ENCODE assay signal across 8 cellular contexts in genomic region chr3:99532246-99532645, GRCh38.
DNase-seq lines count a peak whose midpoint lies in the region; ATAC-seq, FAIRE-seq and TF ChIP-seq lines count a peak whose summit lies in the region.

No MANE protein-coding gene starts in this region.

- H4K8ac ChIP-seq in H1 (ENCODE audit: extremely low read depth, insufficient read depth, low read length): no peak overlapping the region

- DNase-seq in activated naive CD4-positive, alpha-beta T cell treated with anti-CD3 and anti-CD28 coated beads for 36 hours: peak; percentile 27
- DNase-seq in activated naive CD4-positive, alpha-beta T cell treated with anti-CD3 and anti-CD28 coated beads, Interleukin-2, amount 50 U/mL, for 16 hours: no peak
- peak; percentile 26 for DNase-seq in NOMO-1 treated with DMSO at 0.1 percent for 48 hours (lab: John Stamatoyannopoulos, UW; ENCODE audit: unreplicated experiment)
- DNase-seq in H1 (ENCODE audit: low read depth in 1 of 2, low spot score in 2 of 2): peak; percentile 73
- DNase-seq in midbrain (lab: John Stamatoyannopoulos, UW): peak; percentile 41
- no peak for DNase-seq in GDM1 (lab: John Stamatoyannopoulos, UW)

- H2BK120ac ChIP-seq in H1 (replicated peaks; ENCODE audit: low read depth, low read length): no peak overlapping the region

- no peak overlapping the region for H3K4me2 ChIP-seq in H1 (ENCODE audit: insufficient read depth in 1 of 2, low read depth in 2 of 2, low read length in 2 of 2)

- intact Hi-C loops in activated naive CD4-positive, alpha-beta T cell treated with anti-CD3 and anti-CD28 coated beads for 36 hours (cut with micrococcal nuclease): loop anchor here (1.0 to 5.0 kb wide), 3 partner anchors 33 to 715 kb away; no protein-coding TSS in a partner anchor

- H3K56ac ChIP-seq in H1 (replicated peaks; ENCODE audit: insufficient read length, low read depth, low read length): no peak overlapping the region

- H3K27me3 Mint-ChIP-seq in activated naive CD4-positive, alpha-beta T cell treated with anti-CD3 and anti-CD28 coated beads for 36 hours (ENCODE audit: low read depth): peaks cover 3% of the 10 kb centered on the region

- H3K36me3 ChIP-seq in H1 (ENCODE audit: control insufficient read depth in 2 of 4, insufficient read depth in 4 of 4, low read length in 3 of 4): no peaks in the 10 kb centered on the region

- no peak overlapping the region for H2AK5ac ChIP-seq in H1 (ENCODE audit: low read depth, low read length)

- H3K27ac Mint-ChIP-seq in activated naive CD4-positive, alpha-beta T cell treated with anti-CD3 and anti-CD28 coated beads for 36 hours: no peak overlapping the region

- H3K36me3 Mint-ChIP-seq in activated naive CD4-positive, alpha-beta T cell treated with anti-CD3 and anti-CD28 coated beads for 36 hours (ENCODE audit: low read depth): no peaks in the 10 kb centered on the region

- 44% methylated on average over 2 of the region's 2 CpGs; no CpG with 5 or more reads in 1 of the 2 experiments for WGBS in H1 (ENCODE audit: extremely low coverage in 1 of 2, insufficient coverage in 1 of 2, insufficient read length in 1 of 2, insufficient replicate concordance in 2 of 2, low coverage in 1 of 2, low lambda C conversion rate in 2 of 2, missing lambda C conversion rate in 1 of 2), 2 experiments

- TF ChIP-seq CTCF in H1 (IDR thresholded peaks at IDR 0.05; ENCODE audit: control extremely low read depth in 1 of 3, insufficient read depth in 1 of 3, low read depth in 1 of 3, low read length in 3 of 3): peak; percentile 68 to 89 (median 85)

- H3K23me2 ChIP-seq in H1 (ENCODE audit: low read depth, low read length): no peaks in the 10 kb centered on the region

- no peaks in the 10 kb centered on the region for H3K9me3 ChIP-seq in H1 (ENCODE audit: insufficient read depth in 2 of 2, low read depth in 1 of 2, low read length in 1 of 2)

- no peaks in the 10 kb centered on the region for H3K79me1 ChIP-seq in H1 (ENCODE audit: low read depth, low read length)

- no peak overlapping the region for H3K18ac ChIP-seq in H1 (ENCODE audit: extremely low read depth, low read length)

- H3K4me1 ChIP-seq in H1 (replicated peaks in 1 of 4; ENCODE audit: control insufficient read depth in 3 of 4, insufficient read depth in 4 of 4, low read length in 3 of 4): peaks cover 0 to 6% (median 3%) of the 10 kb centered on the region in 4 experiments; a peak in 4 of 7 replicates

- no peak overlapping the region for H2BK20ac ChIP-seq in H1 (ENCODE audit: low read length)

- H2AFZ ChIP-seq in H1 (ENCODE audit: low read length): no peak overlapping the region

- H4K5ac ChIP-seq in H1 (ENCODE audit: insufficient read length, low read depth, low read length): no peak overlapping the region

- TF ChIP-seq RAD21 in H1 (IDR thresholded peaks at IDR 0.05 in 1 of 2, conservative IDR thresholded peaks at IDR 0.05 in 1 of 2; ENCODE audit: low read depth in 2 of 2, low read length in 2 of 2): peak; percentile 80 to 84

- no peak overlapping the region for H2BK15ac ChIP-seq in H1 (ENCODE audit: low read length)

- no peak overlapping the region for H3K4ac ChIP-seq in H1 (replicated peaks; ENCODE audit: insufficient read length, low read depth, low read length)

- H3K4me3 Mint-ChIP-seq in activated naive CD4-positive, alpha-beta T cell treated with anti-CD3 and anti-CD28 coated beads for 36 hours: no peak overlapping the region

- TF ChIP-seq EP300 in H1 (IDR thresholded peaks at IDR 0.05; ENCODE audit: borderline replicate concordance in 1 of 2, low read depth in 2 of 2, low read length in 2 of 2): no peak

- no peak overlapping the region for H2BK12ac ChIP-seq in H1 (ENCODE audit: low read depth, low read length)

- POLR2A ChIA-PET in H1 (lab: Charles Lee; ENCODE audit: partially characterized antibody): no interaction called here

- ATAC-seq in HG02571 (IDR thresholded peaks at IDR 0.05; ENCODE audit: unreplicated experiment) (peak; percentile 80), HG03108 (IDR thresholded peaks at IDR 0.05; ENCODE audit: unreplicated experiment) (no peak)

- no peak overlapping the region for H3K9ac ChIP-seq in H1 (replicated peaks in 1 of 4; ENCODE audit: extremely low read depth in 1 of 4, low read depth in 3 of 4, low read length in 3 of 4)

- no peaks in the 10 kb centered on the region for H4K20me1 ChIP-seq in H1 (replicated peaks in 1 of 2; ENCODE audit: control insufficient read depth in 1 of 2, insufficient read depth in 2 of 2, low read length in 2 of 2)

- no peak overlapping the region for H3K27ac ChIP-seq in H1 (ENCODE audit: low read depth, low read length)

- TF ChIP-seq POLR2A in H1 (IDR thresholded peaks at IDR 0.05; ENCODE audit: control extremely low read depth in 1 of 2, low read depth in 2 of 2, low read length in 2 of 2): no peak

- no peak overlapping the region for H4K91ac ChIP-seq in H1 (replicated peaks; ENCODE audit: insufficient read length, low read length)

- CTCF ChIA-PET in activated naive CD4-positive, alpha-beta T cell treated with anti-CD3 and anti-CD28 coated beads for 36 hours (lab: Charles Lee): no interaction called here
- CTCF ChIA-PET in H1 (lab: Charles Lee; ENCODE audit: partially characterized antibody): interaction anchor here (0.6 to 2.4 kb wide), 22 partner anchors 10 to 510 kb away, joined by 3 to 11 read pairs (median 3); no protein-coding TSS in a partner anchor

- H3K27me3 ChIP-seq in H1 (replicated peaks in 1 of 4; ENCODE audit: control insufficient read depth in 3 of 4, extremely low read depth in 1 of 4, insufficient read depth in 3 of 4, low read length in 3 of 4): no peaks in the 10 kb centered on the region

- no peaks in the 10 kb centered on the region for H3K9me3 Mint-ChIP-seq in activated naive CD4-positive, alpha-beta T cell treated with anti-CD3 and anti-CD28 coated beads for 36 hours

- H3K14ac ChIP-seq in H1 (ENCODE audit: insufficient read length): no peak overlapping the region

- no peaks in the 10 kb centered on the region for H3K79me2 ChIP-seq in H1 (ENCODE audit: control insufficient read depth in 1 of 2, insufficient read depth in 2 of 2, low read length in 2 of 2)

- no peak overlapping the region for H3K23ac ChIP-seq in H1 (ENCODE audit: insufficient read length)

- no peaks in the 10 kb centered on the region for H3K4me1 Mint-ChIP-seq in activated naive CD4-positive, alpha-beta T cell treated with anti-CD3 and anti-CD28 coated beads for 36 hours (ENCODE audit: low read depth)

- H2BK5ac ChIP-seq in H1 (ENCODE audit: low read depth, low read length): no peak overlapping the region

- H3K4me3 ChIP-seq in H1 (ENCODE audit: extremely low read depth in 1 of 4, insufficient read depth in 2 of 4, low read depth in 3 of 4, low read length in 4 of 4): no peak overlapping the region

- peak; percentile 85 for FAIRE-seq in H1 (lab: Jason Lieb, UNC)

TF ChIP-seq in H1, 55 proteins besides CTCF, POLR2A, EP300 and RAD21 (continues in another document):
- TF ChIP-seq TCF12 (IDR thresholded peaks at IDR 0.05; ENCODE audit: low read depth, low read length) (no peak), CBX5 (IDR thresholded peaks at IDR 0.05; ENCODE audit: low read depth, low read length) (no peak), TBP (IDR thresholded peaks at IDR 0.05; ENCODE audit: low read depth, low read length) (peak; percentile 95), RXRA (IDR thresholded peaks at IDR 0.05; ENCODE audit: insufficient read depth, low read depth, low read length) (no peak), SIN3A (conservative IDR thresholded peaks at IDR 0.05 in 1 of 2, IDR thresholded peaks at IDR 0.05 in 1 of 2; ENCODE audit: low read depth in 1 of 2, low read length in 2 of 2) (no peak), TAF7 (optimal IDR thresholded peaks at IDR 0.05; ENCODE audit: borderline replicate concordance, low read depth, low read length) (no peak), EGR1 (IDR thresholded peaks at IDR 0.05; ENCODE audit: borderline replicate concordance, low read depth, low read length) (no peak), BRCA1 (IDR thresholded peaks at IDR 0.05; ENCODE audit: low read depth, low read length) (no peak), GABPA (IDR thresholded peaks at IDR 0.05; ENCODE audit: borderline replicate concordance, insufficient read depth, low read length) (no peak), GTF2F1 (IDR thresholded peaks at IDR 0.05; ENCODE audit: borderline replicate concordance, low read depth, low read length) (no peak), CEBPB (IDR thresholded peaks at IDR 0.05; ENCODE audit: low read depth, low read length) (no peak), POU5F1 (IDR thresholded peaks at IDR 0.05; ENCODE audit: low read depth, low read length) (no peak), CHD1 (IDR thresholded peaks at IDR 0.05; ENCODE audit: low read depth, low read length) (no peak), CTBP2 (IDR thresholded peaks at IDR 0.05; ENCODE audit: borderline replicate concordance, insufficient read depth, insufficient read length, low read length) (no peak), KDM5A (IDR thresholded peaks at IDR 0.05; ENCODE audit: low read length) (no peak), HDAC2 (IDR thresholded peaks at IDR 0.05; ENCODE audit: borderline replicate concordance in 1 of 2, low read depth in 2 of 2, low read length in 2 of 2) (no peak), CBX8 (IDR thresholded peaks at IDR 0.05; ENCODE audit: borderline replicate concordance, low read depth, low read length) (no peak), BACH1 (IDR thresholded peaks at IDR 0.05; ENCODE audit: low read length) (no peak), SIRT6 (IDR thresholded peaks at IDR 0.05; ENCODE audit: low read length) (no peak), SUZ12 (IDR thresholded peaks at IDR 0.05; ENCODE audit: low read length) (no peak), JUND (IDR thresholded peaks at IDR 0.05; ENCODE audit: low read length) (0 out of 2 replicates have a peak, but pooled peaks have one; percentile 15), KDM4A (IDR thresholded peaks at IDR 0.05; ENCODE audit: low read depth, low read length, severe bottlenecking) (no peak), TEAD4 (IDR thresholded peaks at IDR 0.05; ENCODE audit: low read depth, low read length) (peak; percentile 58; the same call in 1 of the 2 replicates), E2F6 (IDR thresholded peaks at IDR 0.05) (0 out of 2 replicates have a peak, but pooled peaks have one; percentile 18)

Comparison
In these comparisons a context has a peak if more than half of its experiments do, and no peak if none do; other contexts are left out.
1. DNase-seq: peak in activated naive CD4-positive, alpha-beta T cell treated with anti-CD3 and anti-CD28 coated beads for 36 hours (single experiment), NOMO-1 treated with DMSO at 0.1 percent for 48 hours (single experiment), H1 (2 of 2) and midbrain (single experiment); none in activated naive CD4-positive, alpha-beta T cell treated with anti-CD3 and anti-CD28 coated beads, Interleukin-2, amount 50 U/mL, for 16 hours (single experiment) and GDM1 (single experiment).